In genomic region chr10:5559642-5560141, GRCh38 we compare ENCODE assay signal across 12 cellular contexts. TPM values are rescaled to one million over a fixed set of nuclear protein-coding genes. Genes with fewer than 3 reads are reported as not detected.
DNase-seq lines count a peak whose midpoint lies in the region; ATAC-seq and TF ChIP-seq lines count a peak whose summit lies in the region.
"Had no signal": no experiment of that assay in that cellular context is flagged by ENCODE, and none has a peak within 500 bp of the region (broad histone marks: within the 10 kb centered on the region; RNA-seq: fewer than 3 reads in every experiment).

No MANE protein-coding gene starts in this region.

- no peaks in the 10 kb centered on the region; the same call in 2 of the 3 replicates for H3K36me3 Mint-ChIP-seq in GM23338 (ENCODE audit: low read depth)
- H3K36me3 Mint-ChIP-seq: neural progenitor cell had no signal

- H3K27ac ChIP-seq in GM23338 (ENCODE audit: low read depth), result no peak overlapping the region
- peak overlapping the region; percentile 99; the same call in 1 of the 2 replicates for H3K27ac ChIP-seq in VCaP
- H3K27ac ChIP-seq in foreskin keratinocyte, result peak overlapping the region; percentile 89
- H3K27ac ChIP-seq: neural progenitor cell had no signal

- no peak overlapping the region for H3K4me3 ChIP-seq in GM23338
- H3K4me3 ChIP-seq: neural progenitor cell had no signal

- no peak overlapping the region for H3K27ac Mint-ChIP-seq in GM23338

- no peaks in the 10 kb centered on the region for H4K20me1 ChIP-seq in GM23338 (replicated peaks; ENCODE audit: insufficient read depth)

- no peaks in the 10 kb centered on the region for H3K36me3 ChIP-seq in GM23338 (ENCODE audit: insufficient read depth)
- H3K36me3 ChIP-seq: neural progenitor cell had no signal

- H3K4me2 ChIP-seq in GM23338, result no peak overlapping the region
- H3K4me2 ChIP-seq: neural progenitor cell had no signal

- peaks cover 3% of the 10 kb centered on the region; the same call in 1 of the 2 replicates for H3K4me1 ChIP-seq in GM23338 (ENCODE audit: insufficient read depth)
- peaks cover 27% of the 10 kb centered on the region for H3K4me1 ChIP-seq in foreskin keratinocyte

- no peaks in the 10 kb centered on the region for H3K79me2 ChIP-seq in GM23338 (replicated peaks; ENCODE audit: insufficient read depth)

- ATAC-seq in GM23338 (no peak), foreskin keratinocyte (no peak), HG03039 (IDR thresholded peaks at IDR 0.05; ENCODE audit: unreplicated experiment) (no peak), GM21786 (IDR thresholded peaks at IDR 0.05; ENCODE audit: unreplicated experiment) (no peak)
- ATAC-seq: Right ventricle myocardium inferior had no signal

- H3K9me2 ChIP-seq in GM23338 (ENCODE audit: insufficient read depth), result no peaks in the 10 kb centered on the region; the same call in 1 of the 2 replicates

- H3K4me3 Mint-ChIP-seq in GM23338, result no peak overlapping the region
- H3K4me3 Mint-ChIP-seq: neural progenitor cell had no signal

- H3K4me1 Mint-ChIP-seq in GM23338, result peaks cover 17% of the 10 kb centered on the region

- peak overlapping the region; percentile 14; the same call in 1 of the 2 replicates for H2AFZ ChIP-seq in GM23338
- H2AFZ ChIP-seq: neural progenitor cell had no signal

- peaks cover 3% of the 10 kb centered on the region for H3K27me3 Mint-ChIP-seq in GM23338 (ENCODE audit: insufficient read depth, low read depth, poor library complexity)

- DNase-seq in GM23338 (ENCODE audit: low spot score) (no peak), foreskin keratinocyte (peak in 1 of 2 donors; percentile 75), superior temporal gyrus (ENCODE audit: extremely low spot score) (peak; percentile 56), GM20000 (ENCODE audit: low spot score) (no peak), NCI-H146 (lab: John Stamatoyannopoulos, UW) (no peak)
- DNase-seq: NCI-H2081; stimulated activated naive CD4-positive, alpha-beta T cell treated with Interleukin-2 at 50 U/mL for 16 hours had no signal

- no peaks in the 10 kb centered on the region for H3F3A ChIP-seq in GM23338 (replicated peaks; ENCODE audit: low read depth)

- TF ChIP-seq CTCF in GM23338 (conservative IDR thresholded peaks at IDR 0.05; ENCODE audit: low read depth in 2 of 2) (no peak), VCaP (conservative IDR thresholded peaks at IDR 0.05) (no peak), foreskin keratinocyte (conservative IDR thresholded peaks at IDR 0.05) (no peak), GM20000 (IDR thresholded peaks at IDR 0.05; ENCODE audit: extremely low read depth, missing control alignments) (no peak)

- H3K27me3 ChIP-seq in GM23338 (ENCODE audit: insufficient read depth) (no peaks in the 10 kb centered on the region), foreskin keratinocyte (no peaks in the 10 kb centered on the region)
- H3K27me3 ChIP-seq: neural progenitor cell had no signal

- H3K9me3 Mint-ChIP-seq in GM23338, result no peaks in the 10 kb centered on the region
- H3K9me3 Mint-ChIP-seq: neural progenitor cell had no signal

TF ChIP-seq in GM23338, 12 proteins besides CTCF, POLR2A, EP300 and RAD21 (continues in another document):
- TF ChIP-seq REST (IDR thresholded peaks at IDR 0.05; ENCODE audit: unreplicated experiment), result no peak
- no peak for TF ChIP-seq ZNF114 (CRISPR knock-in tag; IDR thresholded peaks at IDR 0.05)
- TF ChIP-seq CREB1 (CRISPR knock-in tag; IDR thresholded peaks at IDR 0.05; ENCODE audit: low read depth), result no peak
- TF ChIP-seq ETS1 (IDR thresholded peaks at IDR 0.05), result no peak
- TF ChIP-seq ZNF462 (CRISPR knock-in tag; IDR thresholded peaks at IDR 0.05), result no peak

RNA-seq across cellular contexts. Expression of gene CALML3, which starts 34.9 kb away (rescaled TPM):
- total RNA-seq in GM23338 (2014; rRNA removed; shearing (Covaris generic)), result not detected in 2 replicates
- polyA plus RNA-seq in GM23338 (2016; fragmentation: Nextera tagmentation; extraction: Ambion mirVana), result not detected in 2 replicates
- 2.7 and 4.7 TPM in 2 replicates for total RNA-seq in foreskin keratinocyte
- 4.5 and 8.0 TPM in 2 replicates for polyA plus RNA-seq in foreskin keratinocyte
- total RNA-seq: Right ventricle myocardium inferior had no signal
